In the genomic region with DNA sequence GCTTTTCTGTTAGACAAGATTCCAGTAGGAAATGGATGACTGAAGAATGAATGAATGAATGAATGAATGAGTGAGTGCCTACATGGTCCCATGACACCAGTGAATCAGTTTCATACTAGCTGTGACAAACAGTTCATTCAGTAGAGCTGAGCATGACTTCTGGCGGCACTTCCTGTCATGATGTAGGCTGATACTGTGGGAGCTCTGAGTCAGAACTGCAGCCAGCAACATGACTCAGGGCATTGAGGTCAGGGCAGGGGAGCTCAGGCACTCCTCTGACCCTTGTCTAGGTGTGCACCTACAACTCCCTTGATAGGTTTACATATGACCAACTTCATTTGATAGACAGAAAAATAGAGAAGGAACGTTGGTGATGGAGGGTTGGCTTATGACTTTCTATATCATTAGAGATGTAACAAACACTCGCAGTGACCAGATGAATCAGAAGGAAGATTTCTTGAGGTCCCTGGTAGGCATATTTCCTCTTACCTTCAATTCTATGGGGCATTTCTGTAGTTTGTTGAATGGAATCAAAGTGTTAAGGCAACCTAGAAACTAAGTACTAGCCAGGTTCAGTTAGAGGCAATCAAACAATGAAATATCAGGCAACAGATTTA, we compare ENCODE assay signal across 1 cellular context.
A peak's percentile ranks its signal among the peaks of the same experiment; 100 is the strongest.
TF ChIP-seq lines count a peak whose summit lies in the region.

No MANE protein-coding gene starts in this region.

TF ChIP-seq in HepG2, 621 proteins besides CTCF, POLR2A, EP300 and RAD21 (continued from another document and continues in another):
- TF ChIP-seq CREB3 (CRISPR knock-in tag; IDR thresholded peaks at IDR 0.05), result no peak
- no peak for TF ChIP-seq ZBTB42 (CRISPR knock-in tag; IDR thresholded peaks at IDR 0.05)
- no peak for TF ChIP-seq ZNF782 (CRISPR knock-in tag; IDR thresholded peaks at IDR 0.05; ENCODE audit: borderline replicate concordance)
- TF ChIP-seq, protein P1, sequence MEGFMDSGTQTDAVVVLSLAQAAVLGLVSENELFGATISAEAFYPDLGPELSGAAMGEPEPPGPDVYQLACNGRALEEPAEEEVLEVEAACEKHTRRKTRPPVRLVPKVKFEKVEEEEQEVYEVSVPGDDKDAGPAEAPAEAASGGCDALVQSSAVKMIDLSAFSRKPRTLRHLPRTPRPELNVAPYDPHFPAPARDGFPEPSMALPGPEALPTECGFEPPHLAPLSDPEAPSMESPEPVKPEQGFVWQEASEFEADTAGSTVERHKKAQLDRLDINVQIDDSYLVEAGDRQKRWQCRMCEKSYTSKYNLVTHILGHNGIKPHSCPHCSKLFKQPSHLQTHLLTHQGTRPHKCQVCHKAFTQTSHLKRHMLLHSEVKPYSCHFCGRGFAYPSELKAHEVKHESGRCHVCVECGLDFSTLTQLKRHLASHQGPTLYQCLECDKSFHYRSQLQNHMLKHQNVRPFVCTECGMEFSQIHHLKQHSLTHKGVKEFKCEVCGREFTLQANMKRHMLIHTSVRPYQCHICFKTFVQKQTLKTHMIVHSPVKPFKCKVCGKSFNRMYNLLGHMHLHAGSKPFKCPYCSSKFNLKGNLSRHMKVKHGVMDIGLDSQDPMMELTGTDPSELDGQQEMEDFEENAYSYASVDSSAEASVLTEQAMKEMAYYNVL (CRISPR knock-in tag; IDR thresholded peaks at IDR 0.05; ENCODE audit: borderline replicate concordance), result no peak
- no peak for TF ChIP-seq TARDBP (CRISPR knock-in tag; IDR thresholded peaks at IDR 0.05)
- no peak for TF ChIP-seq RAD51 (IDR thresholded peaks at IDR 0.05; ENCODE audit: borderline replicate concordance)
- no peak for TF ChIP-seq RFX1 (IDR thresholded peaks at IDR 0.05)
- no peak for TF ChIP-seq ZNF547 (CRISPR knock-in tag; IDR thresholded peaks at IDR 0.05)
- TF ChIP-seq REPIN1 (CRISPR knock-in tag; IDR thresholded peaks at IDR 0.05; ENCODE audit: borderline replicate concordance, low read depth), result no peak
- TF ChIP-seq HOXD1 (CRISPR knock-in tag; IDR thresholded peaks at IDR 0.05), result no peak; the same call in 1 of the 2 replicates
- no peak for TF ChIP-seq ZNF468 (CRISPR knock-in tag; IDR thresholded peaks at IDR 0.05)
- no peak for TF ChIP-seq KIAA2018 (CRISPR knock-in tag; IDR thresholded peaks at IDR 0.05; ENCODE audit: borderline replicate concordance)
- TF ChIP-seq ZNF281 (CRISPR knock-in tag; IDR thresholded peaks at IDR 0.05; ENCODE audit: borderline replicate concordance), result no peak
- TF ChIP-seq ETV6 (CRISPR knock-in tag; conservative IDR thresholded peaks at IDR 0.05), result no peak
- TF ChIP-seq, protein P2, sequence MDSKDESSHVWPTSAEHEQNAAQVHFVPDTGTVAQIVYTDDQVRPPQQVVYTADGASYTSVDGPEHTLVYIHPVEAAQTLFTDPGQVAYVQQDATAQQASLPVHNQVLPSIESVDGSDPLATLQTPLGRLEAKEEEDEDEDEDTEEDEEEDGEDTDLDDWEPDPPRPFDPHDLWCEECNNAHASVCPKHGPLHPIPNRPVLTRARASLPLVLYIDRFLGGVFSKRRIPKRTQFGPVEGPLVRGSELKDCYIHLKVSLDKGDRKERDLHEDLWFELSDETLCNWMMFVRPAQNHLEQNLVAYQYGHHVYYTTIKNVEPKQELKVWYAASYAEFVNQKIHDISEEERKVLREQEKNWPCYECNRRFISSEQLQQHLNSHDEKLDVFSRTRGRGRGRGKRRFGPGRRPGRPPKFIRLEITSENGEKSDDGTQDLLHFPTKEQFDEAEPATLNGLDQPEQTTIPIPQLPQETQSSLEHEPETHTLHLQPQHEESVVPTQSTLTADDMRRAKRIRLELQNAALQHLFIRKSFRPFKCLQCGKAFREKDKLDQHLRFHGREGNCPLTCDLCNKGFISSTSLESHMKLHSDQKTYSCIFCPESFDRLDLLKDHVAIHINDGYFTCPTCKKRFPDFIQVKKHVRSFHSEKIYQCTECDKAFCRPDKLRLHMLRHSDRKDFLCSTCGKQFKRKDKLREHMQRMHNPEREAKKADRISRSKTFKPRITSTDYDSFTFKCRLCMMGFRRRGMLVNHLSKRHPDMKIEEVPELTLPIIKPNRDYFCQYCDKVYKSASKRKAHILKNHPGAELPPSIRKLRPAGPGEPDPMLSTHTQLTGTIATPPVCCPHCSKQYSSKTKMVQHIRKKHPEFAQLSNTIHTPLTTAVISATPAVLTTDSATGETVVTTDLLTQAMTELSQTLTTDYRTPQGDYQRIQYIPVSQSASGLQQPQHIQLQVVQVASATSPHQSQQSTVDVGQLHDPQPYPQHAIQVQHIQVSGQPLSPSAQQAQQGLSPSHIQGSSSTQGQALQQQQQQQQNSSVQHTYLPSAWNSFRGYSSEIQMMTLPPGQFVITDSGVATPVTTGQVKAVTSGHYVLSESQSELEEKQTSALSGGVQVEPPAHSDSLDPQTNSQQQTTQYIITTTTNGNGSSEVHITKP (CRISPR knock-in tag; IDR thresholded peaks at IDR 0.05; ENCODE audit: low read depth), result peak; percentile 66; the same call in 1 of the 2 replicates
- TF ChIP-seq KAT7 (CRISPR knock-in tag; IDR thresholded peaks at IDR 0.05; ENCODE audit: borderline replicate concordance), result 0 out of 2 replicates have a peak, but pooled peaks have one; percentile 27
- peak; percentile 85 for TF ChIP-seq NFE2L2 (IDR thresholded peaks at IDR 0.05; ENCODE audit: low read length)
- TF ChIP-seq, protein P3, sequence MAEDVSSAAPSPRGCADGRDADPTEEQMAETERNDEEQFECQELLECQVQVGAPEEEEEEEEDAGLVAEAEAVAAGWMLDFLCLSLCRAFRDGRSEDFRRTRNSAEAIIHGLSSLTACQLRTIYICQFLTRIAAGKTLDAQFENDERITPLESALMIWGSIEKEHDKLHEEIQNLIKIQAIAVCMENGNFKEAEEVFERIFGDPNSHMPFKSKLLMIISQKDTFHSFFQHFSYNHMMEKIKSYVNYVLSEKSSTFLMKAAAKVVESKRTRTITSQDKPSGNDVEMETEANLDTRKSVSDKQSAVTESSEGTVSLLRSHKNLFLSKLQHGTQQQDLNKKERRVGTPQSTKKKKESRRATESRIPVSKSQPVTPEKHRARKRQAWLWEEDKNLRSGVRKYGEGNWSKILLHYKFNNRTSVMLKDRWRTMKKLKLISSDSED (CRISPR knock-in tag; IDR thresholded peaks at IDR 0.05), result no peak
- TF ChIP-seq DMAP1 (CRISPR knock-in tag; IDR thresholded peaks at IDR 0.05), result no peak
- no peak for TF ChIP-seq PHF8 (CRISPR knock-in tag; IDR thresholded peaks at IDR 0.05)
- no peak for TF ChIP-seq ZNF549 (CRISPR knock-in tag; IDR thresholded peaks at IDR 0.05)
- no peak for TF ChIP-seq ZNF232 (CRISPR knock-in tag; IDR thresholded peaks at IDR 0.05; ENCODE audit: borderline replicate concordance)
- TF ChIP-seq ZC3H4 (CRISPR knock-in tag; IDR thresholded peaks at IDR 0.05; ENCODE audit: borderline replicate concordance), result no peak
- TF ChIP-seq SNAI1 (CRISPR knock-in tag; IDR thresholded peaks at IDR 0.05; ENCODE audit: borderline replicate concordance), result no peak
- TF ChIP-seq STAT6 (CRISPR knock-in tag; IDR thresholded peaks at IDR 0.05; ENCODE audit: borderline replicate concordance), result no peak
- TF ChIP-seq ZNF367 (CRISPR knock-in tag; IDR thresholded peaks at IDR 0.05; ENCODE audit: borderline replicate concordance), result no peak
- TF ChIP-seq, protein P4, sequence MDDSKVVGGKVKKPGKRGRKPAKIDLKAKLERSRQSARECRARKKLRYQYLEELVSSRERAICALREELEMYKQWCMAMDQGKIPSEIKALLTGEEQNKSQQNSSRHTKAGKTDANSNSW (CRISPR knock-in tag; IDR thresholded peaks at IDR 0.05; ENCODE audit: borderline replicate concordance), result no peak
- no peak for TF ChIP-seq NFATC3 (CRISPR knock-in tag; IDR thresholded peaks at IDR 0.05)
- peak; percentile 81 for TF ChIP-seq ELF1 (CRISPR knock-in tag; IDR thresholded peaks at IDR 0.05)
- no peak for TF ChIP-seq PLRG1 (conservative IDR thresholded peaks at IDR 0.05)
- TF ChIP-seq, protein P5, sequence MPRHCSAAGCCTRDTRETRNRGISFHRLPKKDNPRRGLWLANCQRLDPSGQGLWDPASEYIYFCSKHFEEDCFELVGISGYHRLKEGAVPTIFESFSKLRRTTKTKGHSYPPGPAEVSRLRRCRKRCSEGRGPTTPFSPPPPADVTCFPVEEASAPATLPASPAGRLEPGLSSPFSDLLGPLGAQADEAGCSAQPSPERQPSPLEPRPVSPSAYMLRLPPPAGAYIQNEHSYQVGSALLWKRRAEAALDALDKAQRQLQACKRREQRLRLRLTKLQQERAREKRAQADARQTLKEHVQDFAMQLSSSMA (CRISPR knock-in tag; IDR thresholded peaks at IDR 0.05), result no peak
